ENCODE assay signal across 22 cellular contexts in the genomic region with DNA sequence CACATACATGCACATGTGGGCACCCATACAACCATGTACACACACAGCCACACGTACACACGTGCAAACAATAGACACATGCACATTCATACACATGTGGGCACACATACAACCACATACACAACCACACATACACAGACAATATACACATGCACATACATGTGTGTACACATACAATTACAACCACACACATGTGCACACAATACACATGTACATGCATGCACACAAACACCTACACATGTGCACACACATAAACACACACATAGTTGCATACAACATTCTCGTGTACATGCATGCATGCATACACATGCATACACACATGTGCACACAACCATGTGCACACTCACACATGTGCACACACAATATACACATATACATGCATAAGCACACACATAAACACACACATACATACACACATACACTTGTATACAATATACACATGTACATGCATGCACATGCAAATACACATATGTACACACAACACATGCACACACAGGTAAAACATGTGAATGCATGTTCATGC.
DNase-seq lines count a peak whose midpoint lies in the region; ATAC-seq, FAIRE-seq and TF ChIP-seq lines count a peak whose summit lies in the region.
"Had no signal": no experiment of that assay in that cellular context is flagged by ENCODE, and none has a peak within 500 bp of the region (broad histone marks: within the 10 kb centered on the region; RNA-seq: fewer than 3 reads in every experiment).

No MANE protein-coding gene starts in this region.

- peaks cover 6% of the 10 kb centered on the region; the same call in 1 of the 2 replicates for H3K23me2 ChIP-seq in H1 (ENCODE audit: low read depth, low read length)

- H3K9me1 ChIP-seq in IMR-90 (ENCODE audit: insufficient read depth, low read length), result peaks cover 12% of the 10 kb centered on the region

- no peaks in the 10 kb centered on the region for H4K20me1 ChIP-seq in IMR-90 (ENCODE audit: insufficient read depth, low read length)
- H4K20me1 ChIP-seq in H1 (replicated peaks in 1 of 2; ENCODE audit: control insufficient read depth in 1 of 2, insufficient read depth in 2 of 2, low read length in 2 of 2), result peaks cover 0 to 1% of the 10 kb centered on the region in 2 experiments
- H4K20me1 ChIP-seq: BLaER1 had no signal

- peak; percentile 71 for FAIRE-seq in GM12892 (lab: Jason Lieb, UNC)
- peak; percentile 7 for FAIRE-seq in H1 (lab: Jason Lieb, UNC)
- FAIRE-seq: A204.1, D721Med, RCC 7860 had no signal

- H2BK120ac ChIP-seq in IMR-90 (ENCODE audit: low read depth, low read length), result no peak overlapping the region
- peak overlapping the region; percentile 34 for H2BK120ac ChIP-seq in H1 (replicated peaks; ENCODE audit: low read depth, low read length)

- dilution Hi-C loops in IMR-90 (cut with HindIII; ENCODE audit: low sequenced_read_pairs, unreplicated experiment), result no loop called here

- peaks cover 0 to 5% of the 10 kb centered on the region in 2 experiments; a peak in 1 of 4 replicates for H3K79me2 ChIP-seq in H1 (ENCODE audit: control insufficient read depth in 1 of 2, insufficient read depth in 2 of 2, low read length in 2 of 2)

- no peak overlapping the region; the same call in 2 of the 3 replicates for H2BK15ac ChIP-seq in IMR-90 (ENCODE audit: low read depth, low read length)
- H2BK15ac ChIP-seq in H1 (ENCODE audit: low read length), result no peak overlapping the region

- in situ Hi-C loops in IMR-90 (cut with MboI; ENCODE audit: low sequenced_read_pairs), result no loop called here

- no peak overlapping the region for H4K91ac ChIP-seq in IMR-90 (ENCODE audit: insufficient read depth, low read depth, low read length)
- H4K91ac ChIP-seq in H1 (replicated peaks; ENCODE audit: insufficient read length, low read length), result no peak overlapping the region

- H4K8ac ChIP-seq in IMR-90 (ENCODE audit: low read depth in 2 of 2, low read length in 2 of 2), result peak overlapping the region; percentile 81 to 88; a peak in 2 of 4 replicates
- no peak overlapping the region for H4K8ac ChIP-seq in H1 (ENCODE audit: extremely low read depth, insufficient read depth, low read length)

- no peak overlapping the region for H2AK9ac ChIP-seq in IMR-90 (replicated peaks; ENCODE audit: low read depth, low read length, poor library complexity)

- DNase-seq in GM12892 (ENCODE audit: insufficient read length), result no peak
- DNase-seq in IMR-90, result no peak
- no peak for DNase-seq in H1 (ENCODE audit: low read depth in 1 of 2, low spot score in 2 of 2)
- DNase-seq in progenitor cell of endocrine pancreas (ENCODE audit: low spot score, unreplicated experiment), result no peak
- no peak for DNase-seq in hippocampal formation (lab: John Stamatoyannopoulos, UW)
- no peak for DNase-seq in middle frontal gyrus (ENCODE audit: extremely low spot score, low spot score)
- DNase-seq in CD4-positive, alpha-beta T cell, result no peak
- no peak for DNase-seq in glomerular visceral epithelial cell (ENCODE audit: extremely low spot score)
- DNase-seq: CD4-positive, CD25-positive, alpha-beta regulatory T cell; NCI-H1048; NCI-H1417; NCI-H1694; NCI-H2081; NCI-H2171; NCI-H524 treated with DMSO at 0.1 percent for 48 hours; NCI-H774; SJCRH30 had no signal

- TF ChIP-seq RAD21 in IMR-90 (IDR thresholded peaks at IDR 0.05; ENCODE audit: low read length), result no peak
- TF ChIP-seq RAD21 in H1 (IDR thresholded peaks at IDR 0.05 in 1 of 2, conservative IDR thresholded peaks at IDR 0.05 in 1 of 2; ENCODE audit: low read depth in 2 of 2, low read length in 2 of 2), result no peak

- H3K4ac ChIP-seq in IMR-90 (ENCODE audit: low read depth, low read length) (no peak overlapping the region), H1 (replicated peaks; ENCODE audit: insufficient read length, low read depth, low read length) (no peak overlapping the region)

- H2BK20ac ChIP-seq in IMR-90 (ENCODE audit: low read depth, low read length) (0 out of 2 replicates have a peak overlapping the region, but pooled peaks have one; percentile 67), H1 (ENCODE audit: low read length) (no peak overlapping the region)

- peaks cover 12% of the 10 kb centered on the region for H3K9me3 Mint-ChIP-seq in progenitor cell of endocrine pancreas (ENCODE audit: low read depth)
- no peaks in the 10 kb centered on the region for H3K9me3 Mint-ChIP-seq in CD4-positive, alpha-beta T cell

- H2BK5ac ChIP-seq in IMR-90 (ENCODE audit: low read depth, low read length, poor library complexity, severe bottlenecking), result peak overlapping the region; percentile 97
- H2BK5ac ChIP-seq in H1 (ENCODE audit: low read depth, low read length), result no peak overlapping the region

- 79% methylated on average over 3 of the region's 3 CpGs; no CpG with 5 or more reads in 1 of the 2 experiments for WGBS in IMR-90 (ENCODE audit: extremely low coverage in 2 of 2, insufficient read length in 1 of 2), 2 experiments
- WGBS in H1 (ENCODE audit: extremely low coverage in 1 of 2, insufficient coverage in 1 of 2, insufficient read length in 1 of 2, insufficient replicate concordance in 2 of 2, low coverage in 1 of 2, low lambda C conversion rate in 2 of 2, missing lambda C conversion rate in 1 of 2), 2 experiments, result 88% methylated on average over 3 of the region's 3 CpGs; no CpG with 5 or more reads in 1 of the 2 experiments

- ATAC-seq in IMR-90 (ENCODE audit: low read depth), result no peak
- no peak for ATAC-seq in CD4-positive, alpha-beta T cell (ENCODE audit: poor library complexity)

- no peaks in the 10 kb centered on the region for H3K9me3 ChIP-seq in IMR-90 (ENCODE audit: control insufficient read depth, insufficient read depth, low read length)
- H3K9me3 ChIP-seq in H1 (ENCODE audit: insufficient read depth in 2 of 2, low read depth in 1 of 2, low read length in 1 of 2), result no peaks in the 10 kb centered on the region
- H3K9me3 ChIP-seq in CD4-positive, alpha-beta T cell (ENCODE audit: control insufficient read depth, low read length), result no peaks in the 10 kb centered on the region
- H3K9me3 ChIP-seq: BLaER1, SJCRH30 had no signal

- H3K4me3 ChIP-seq in IMR-90 (ENCODE audit: insufficient read depth, low read depth, low read length), result no peak overlapping the region
- no peak overlapping the region for H3K4me3 ChIP-seq in H1 (ENCODE audit: extremely low read depth in 1 of 4, insufficient read depth in 2 of 4, low read depth in 3 of 4, low read length in 4 of 4)
- H3K4me3 ChIP-seq: BLaER1, GM23248, SJCRH30 had no signal

- peak overlapping the region; percentile 69 for H3K27ac Mint-ChIP-seq in progenitor cell of endocrine pancreas
- H3K27ac Mint-ChIP-seq in CD4-positive, alpha-beta T cell, result no peak overlapping the region
- H3K27ac Mint-ChIP-seq: CD4-positive, CD25-positive, alpha-beta regulatory T cell had no signal

- no peak overlapping the region for H3K4me3 Mint-ChIP-seq in progenitor cell of endocrine pancreas (ENCODE audit: low read depth)
- H3K4me3 Mint-ChIP-seq in CD4-positive, alpha-beta T cell, result no peak overlapping the region
- H3K4me3 Mint-ChIP-seq: CD4-positive, CD25-positive, alpha-beta regulatory T cell had no signal

- no peak overlapping the region for H3K23ac ChIP-seq in IMR-90 (ENCODE audit: low read depth, low read length)
- no peak overlapping the region for H3K23ac ChIP-seq in H1 (ENCODE audit: insufficient read length)

- H3K14ac ChIP-seq in IMR-90 (replicated peaks; ENCODE audit: low read depth, low read length) (0 out of 2 replicates have a peak overlapping the region, but pooled peaks have one; percentile 25), H1 (ENCODE audit: insufficient read length) (no peak overlapping the region)

- no TSS peak for BruUV-seq in IMR-90 (replicated peaks; lab: Mats Ljungman, UMichigan)

- POLR2A ChIA-PET in IMR-90 (lab: Charles Lee; ENCODE audit: unreplicated experiment) (no interaction called here), H1 (lab: Charles Lee; ENCODE audit: partially characterized antibody) (no interaction called here)
- POLR2A ChIA-PET in CD4-positive, alpha-beta T cell (lab: Charles Lee), result no interaction called here

- H3K4me1 Mint-ChIP-seq in progenitor cell of endocrine pancreas (ENCODE audit: low read depth), result peaks cover 19% of the 10 kb centered on the region
- no peaks in the 10 kb centered on the region for H3K4me1 Mint-ChIP-seq in CD4-positive, alpha-beta T cell (ENCODE audit: low read depth)
- H3K4me1 Mint-ChIP-seq: CD4-positive, CD25-positive, alpha-beta regulatory T cell had no signal

- H3K4me2 ChIP-seq in IMR-90 (ENCODE audit: low read depth, low read length), result peak overlapping the region; percentile 8; the same call in 1 of the 2 replicates
- H3K4me2 ChIP-seq in H1 (ENCODE audit: insufficient read depth in 1 of 2, low read depth in 2 of 2, low read length in 2 of 2), result no peak overlapping the region
- H3K4me2 ChIP-seq: BLaER1 had no signal

- CTCF ChIA-PET in IMR-90 (lab: Yijun Ruan, JAX), result no interaction called here
- CTCF ChIA-PET in H1 (lab: Charles Lee; ENCODE audit: partially characterized antibody), result interaction anchor here (0.9 kb wide), 1 partner anchor 9 kb away, joined by 3 read pairs; no protein-coding TSS in a partner anchor
- CTCF ChIA-PET in CD4-positive, alpha-beta T cell (lab: Charles Lee), result no interaction called here

- H4K5ac ChIP-seq in IMR-90 (ENCODE audit: low read depth, low read length) (no peak overlapping the region; the same call in 1 of the 2 replicates), H1 (ENCODE audit: insufficient read length, low read depth, low read length) (no peak overlapping the region)

- intact Hi-C loops in IMR-90 (cut with micrococcal nuclease), result no loop called here
- intact Hi-C loops in CD4-positive, alpha-beta T cell (cut with DNase I, micrococcal nuclease), result no loop called here

- H2AK5ac ChIP-seq in IMR-90 (ENCODE audit: low read depth, low read length) (peak overlapping the region; percentile 16; the same call in 1 of the 2 replicates), H1 (ENCODE audit: low read depth, low read length) (0 out of 2 replicates have a peak overlapping the region, but pooled peaks have one; percentile 71)

- H2AFZ ChIP-seq in IMR-90 (replicated peaks; ENCODE audit: low read length, poor library complexity) (no peak overlapping the region), H1 (ENCODE audit: low read length) (no peak overlapping the region)
- H2AFZ ChIP-seq: GM23248 had no signal

- H3K36me3 ChIP-seq in IMR-90 (ENCODE audit: control insufficient read depth, insufficient read depth, low read length) (no peaks in the 10 kb centered on the region), H1 (ENCODE audit: control insufficient read depth in 2 of 4, insufficient read depth in 4 of 4, low read length in 3 of 4) (no peaks in the 10 kb centered on the region)
- H3K36me3 ChIP-seq: BLaER1, SJCRH30 had no signal

- H3K27me3 Mint-ChIP-seq in progenitor cell of endocrine pancreas, result no peaks in the 10 kb centered on the region
- no peaks in the 10 kb centered on the region for H3K27me3 Mint-ChIP-seq in CD4-positive, alpha-beta T cell

- H3K27ac ChIP-seq in IMR-90 (ENCODE audit: insufficient read depth, low read length), result no peak overlapping the region
- H3K27ac ChIP-seq in H1 (ENCODE audit: low read depth, low read length), result no peak overlapping the region
- H3K27ac ChIP-seq in CD4-positive, alpha-beta T cell (ENCODE audit: low read depth, low read length), result no peak overlapping the region
- H3K27ac ChIP-seq: BLaER1, GM23248, SJCRH30 had no signal

- H3K4me1 ChIP-seq in IMR-90 (ENCODE audit: control insufficient read depth, insufficient read depth, low read length) (peaks cover 12% of the 10 kb centered on the region), H1 (replicated peaks in 1 of 4; ENCODE audit: control insufficient read depth in 3 of 4, insufficient read depth in 4 of 4, low read length in 3 of 4) (no peaks in the 10 kb centered on the region)
- H3K4me1 ChIP-seq: BLaER1, SJCRH30 had no signal

- H3K18ac ChIP-seq in IMR-90 (ENCODE audit: low read depth, low read length) (peak overlapping the region; percentile 78; the same call in 1 of the 2 replicates), H1 (ENCODE audit: extremely low read depth, low read length) (no peak overlapping the region)

- H3K9ac ChIP-seq in IMR-90 (ENCODE audit: low read depth, low read length) (no peak overlapping the region), H1 (replicated peaks in 1 of 4; ENCODE audit: extremely low read depth in 1 of 4, low read depth in 3 of 4, low read length in 3 of 4) (no peak overlapping the region)
- H3K9ac ChIP-seq: BLaER1, GM23248 had no signal

- no peak for TF ChIP-seq EP300 in H1 (IDR thresholded peaks at IDR 0.05; ENCODE audit: borderline replicate concordance in 1 of 2, low read depth in 2 of 2, low read length in 2 of 2)

- H2BK12ac ChIP-seq in H1 (ENCODE audit: low read depth, low read length), result no peak overlapping the region

- H3K27me3 ChIP-seq in IMR-90 (ENCODE audit: control insufficient read depth, insufficient read depth, low read length) (no peaks in the 10 kb centered on the region), H1 (replicated peaks in 1 of 4; ENCODE audit: control insufficient read depth in 3 of 4, extremely low read depth in 1 of 4, insufficient read depth in 3 of 4, low read length in 3 of 4) (no peaks in the 10 kb centered on the region)
- no peaks in the 10 kb centered on the region for H3K27me3 ChIP-seq in CD4-positive, alpha-beta T cell (ENCODE audit: control insufficient read depth, insufficient read depth, low read length)
- H3K27me3 ChIP-seq: BLaER1, SJCRH30 had no signal

- no peaks in the 10 kb centered on the region for H3K36me3 Mint-ChIP-seq in progenitor cell of endocrine pancreas (ENCODE audit: insufficient read depth)
- no peaks in the 10 kb centered on the region for H3K36me3 Mint-ChIP-seq in CD4-positive, alpha-beta T cell (ENCODE audit: low read depth)
- H3K36me3 Mint-ChIP-seq: CD4-positive, CD25-positive, alpha-beta regulatory T cell had no signal

- TF ChIP-seq POLR2A in GM12892 (IDR thresholded peaks at IDR 0.05; ENCODE audit: low read depth, low read length), result no peak
- TF ChIP-seq POLR2A in IMR-90 (IDR thresholded peaks at IDR 0.05; ENCODE audit: low read depth, low read length), result no peak
- TF ChIP-seq POLR2A in H1 (IDR thresholded peaks at IDR 0.05; ENCODE audit: control extremely low read depth in 1 of 2, low read depth in 2 of 2, low read length in 2 of 2), result no peak

- TF ChIP-seq CTCF in IMR-90 (conservative IDR thresholded peaks at IDR 0.05; ENCODE audit: low read depth, low read length) (no peak), H1 (IDR thresholded peaks at IDR 0.05; ENCODE audit: control extremely low read depth in 1 of 3, insufficient read depth in 1 of 3, low read depth in 1 of 3, low read length in 3 of 3) (no peak), progenitor cell of endocrine pancreas (IDR thresholded peaks at IDR 0.05; ENCODE audit: unreplicated experiment) (no peak)
- no peak for TF ChIP-seq CTCF in CD4-positive, alpha-beta T cell (IDR thresholded peaks at IDR 0.05)

- H3K56ac ChIP-seq in IMR-90 (ENCODE audit: extremely low read depth, insufficient read depth, low read length), result no peak overlapping the region
- no peak overlapping the region for H3K56ac ChIP-seq in H1 (replicated peaks; ENCODE audit: insufficient read length, low read depth, low read length)

- H3K79me1 ChIP-seq in IMR-90 (ENCODE audit: low read depth in 1 of 2, low read length in 2 of 2) (no peaks in the 10 kb centered on the region), H1 (ENCODE audit: low read depth, low read length) (no peaks in the 10 kb centered on the region)
